In genomic region chr10:109852004-109852717, GRCh38 we compare ENCODE assay signal across 7 cellular contexts.
DNase-seq lines count a peak whose midpoint lies in the region; ATAC-seq, FAIRE-seq and TF ChIP-seq lines count a peak whose summit lies in the region.

No MANE protein-coding gene starts in this region.

- H3K27ac ChIP-seq in astrocyte (ENCODE audit: low read depth, low read length) (no peak overlapping the region), hepatocyte (no peak overlapping the region)

- H3K4me1 Mint-ChIP-seq in astrocyte (ENCODE audit: low read depth, unreplicated experiment): peaks cover 4% of the 10 kb centered on the region

- peak; percentile 94 for FAIRE-seq in astrocyte (lab: Jason Lieb, UNC)

- in situ Hi-C loops in GM13977 (cut with MboI; ENCODE audit: low pct_unique_long_range_greater_than_20kb, low sequenced_read_pairs, unreplicated experiment): no loop called here

- no peaks in the 10 kb centered on the region for H3K36me3 ChIP-seq in astrocyte (ENCODE audit: insufficient read depth, low read length)
- no peaks in the 10 kb centered on the region for H3K36me3 ChIP-seq in hepatocyte (replicated peaks; ENCODE audit: insufficient read depth, low read depth)
- no peaks in the 10 kb centered on the region for H3K36me3 ChIP-seq in skeletal muscle satellite cell (ENCODE audit: insufficient read depth, low read length)

- 36% methylated on average over 15 of the region's 15 CpGs for WGBS in hepatocyte (ENCODE audit: low lambda C conversion rate, missing lambda C conversion rate)

- TF ChIP-seq CTCF in GM13977 (IDR thresholded peaks at IDR 0.05; ENCODE audit: extremely low read depth, insufficient read depth, missing control alignments) (peak; percentile 97), astrocyte (IDR thresholded peaks at IDR 0.05; ENCODE audit: insufficient read depth, low read depth, low read length) (peak; percentile 82), hepatocyte (IDR thresholded peaks at IDR 0.05; ENCODE audit: poor library complexity) (peak; percentile 88)

- H3K79me2 ChIP-seq in astrocyte (ENCODE audit: insufficient read depth, low read length) (no peaks in the 10 kb centered on the region), hepatocyte (no peaks in the 10 kb centered on the region)

- H2AFZ ChIP-seq in astrocyte (ENCODE audit: low read depth, low read length): no peak overlapping the region
- H2AFZ ChIP-seq in hepatocyte: no peak overlapping the region

- H3K4me3 Mint-ChIP-seq in astrocyte (ENCODE audit: unreplicated experiment): no peak overlapping the region

- no peak overlapping the region for H3K9ac ChIP-seq in astrocyte (ENCODE audit: low read length)
- no peak overlapping the region for H3K9ac ChIP-seq in skeletal muscle satellite cell (ENCODE audit: low read depth, low read length)

- H3K27ac Mint-ChIP-seq in astrocyte (ENCODE audit: unreplicated experiment): peak overlapping the region; percentile 41

- H3K27me3 Mint-ChIP-seq in astrocyte (ENCODE audit: low read depth, unreplicated experiment): no peaks in the 10 kb centered on the region

- ATAC-seq in HG02610 (IDR thresholded peaks at IDR 0.05; ENCODE audit: unreplicated experiment): peak; percentile 94

- no peaks in the 10 kb centered on the region for H3K4me1 ChIP-seq in astrocyte (ENCODE audit: insufficient read depth, low read length)
- peaks cover 3% of the 10 kb centered on the region for H3K4me1 ChIP-seq in hepatocyte (ENCODE audit: insufficient read depth)
- no peaks in the 10 kb centered on the region for H3K4me1 ChIP-seq in skeletal muscle satellite cell (ENCODE audit: control insufficient read depth, insufficient read depth, low read length)

- H3K4me2 ChIP-seq in astrocyte (ENCODE audit: low read length) (no peak overlapping the region), hepatocyte (peak overlapping the region; percentile 52), skeletal muscle satellite cell (ENCODE audit: low read length) (peak overlapping the region; percentile 48)

- H3K4me3 ChIP-seq in astrocyte (ENCODE audit: insufficient read depth, low read depth, low read length) (no peak overlapping the region), hepatocyte (no peak overlapping the region), skeletal muscle satellite cell (ENCODE audit: low read length) (no peak overlapping the region)

- no peaks in the 10 kb centered on the region for H3K9me2 ChIP-seq in hepatocyte (replicated peaks; ENCODE audit: insufficient read depth)

- H3K36me3 Mint-ChIP-seq in astrocyte (ENCODE audit: low read depth, unreplicated experiment): no peaks in the 10 kb centered on the region

- H3K27me3 ChIP-seq in astrocyte (ENCODE audit: insufficient read depth, low read length): no peaks in the 10 kb centered on the region
- H3K27me3 ChIP-seq in hepatocyte: no peaks in the 10 kb centered on the region
- no peaks in the 10 kb centered on the region for H3K27me3 ChIP-seq in skeletal muscle satellite cell (ENCODE audit: control insufficient read depth, insufficient read depth, low read length)

- H3K9me3 ChIP-seq in astrocyte (ENCODE audit: insufficient read depth, low read depth, low read length): no peaks in the 10 kb centered on the region
- no peaks in the 10 kb centered on the region for H3K9me3 ChIP-seq in hepatocyte (ENCODE audit: low read depth)
- H3K9me3 ChIP-seq in skeletal muscle satellite cell (replicated peaks; ENCODE audit: low read length): no peaks in the 10 kb centered on the region

- H4K20me1 ChIP-seq in astrocyte (ENCODE audit: insufficient read depth, low read length) (no peaks in the 10 kb centered on the region), hepatocyte (ENCODE audit: insufficient read depth, poor library complexity, severe bottlenecking) (no peaks in the 10 kb centered on the region)

- no peaks in the 10 kb centered on the region for H3K9me3 Mint-ChIP-seq in astrocyte (ENCODE audit: unreplicated experiment)

- peak; percentile 69 for DNase-seq in GM13977 (ENCODE audit: low spot score)
- peak; percentile 22 for DNase-seq in NCI-H1092 treated with DMSO at 0.1 percent for 48 hours (lab: John Stamatoyannopoulos, UW)
- DNase-seq in T-helper 22 cell (ENCODE audit: low read depth): peak; percentile 17
- DNase-seq in astrocyte (ENCODE audit: low read depth): peak; percentile 25
- peak; percentile 88 for DNase-seq in hepatocyte (ENCODE audit: low spot score)

Comparison
In these comparisons a context has a peak if more than half of its experiments do, and no peak if none do; other contexts are left out.
1. DNase-seq: peak in every context shown above with its lines; median percentile 88 in hepatocyte; 69 in GM13977; 25 in astrocyte; 22 in NCI-H1092 treated with DMSO at 0.1 percent for 48 hours; 17 in T-helper 22 cell.